ENCODE assay signal across 8 cellular contexts in the genomic region with DNA sequence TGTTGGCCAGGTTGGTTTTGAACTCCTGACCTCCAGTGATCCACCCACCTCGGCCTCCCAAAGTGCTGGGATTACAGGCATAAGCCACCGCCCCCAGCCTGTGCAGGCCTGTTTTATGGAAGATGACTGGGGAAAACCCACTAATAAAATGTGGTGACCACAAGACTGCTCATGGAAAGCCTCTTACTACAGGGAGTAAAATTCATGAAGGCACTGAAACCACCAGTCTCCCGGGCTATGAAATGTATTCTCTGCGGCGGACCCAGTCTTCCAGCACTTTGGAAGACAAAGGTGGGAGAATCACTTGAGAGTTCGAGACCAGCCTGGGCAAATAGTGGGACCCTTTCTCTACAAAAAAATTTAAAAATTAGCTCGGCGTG. TPM values are rescaled to one million over a fixed set of nuclear protein-coding genes. Genes with fewer than 3 reads are reported as not detected.
DNase-seq lines count a peak whose midpoint lies in the region; TF ChIP-seq lines count a peak whose summit lies in the region.
"Not testable (repeated sequence)": the region's sequence is repeated elsewhere in the genome, so short reads cannot be mapped to it uniquely, and the experiment has no call there.

No MANE protein-coding gene starts in this region.

- H2AK5ac ChIP-seq in neuronal stem cell (ENCODE audit: low read depth, low read length) = not testable (repeated sequence)

- H2BK5ac ChIP-seq in neuronal stem cell (ENCODE audit: low read length) = not testable (repeated sequence)

- not testable (repeated sequence) for H3K79me1 ChIP-seq in neuronal stem cell (ENCODE audit: low read depth, low read length)

- H2AFZ ChIP-seq in neuronal stem cell (ENCODE audit: low read length) = peak overlapping the region; percentile 100

- peak overlapping the region; percentile 96 for H2BK15ac ChIP-seq in neuronal stem cell (ENCODE audit: low read length)

- not testable (repeated sequence) for H3K4ac ChIP-seq in neuronal stem cell (ENCODE audit: low read length)

- H3K36me3 ChIP-seq in ascending aorta = peaks cover 14 to 16% of the 10 kb centered on the region in 2 donors
- peaks cover 2 to 26% of the 10 kb centered on the region in 2 donors for H3K36me3 ChIP-seq in neuronal stem cell (replicated peaks in 1 of 2; ENCODE audit: control insufficient read depth in 2 of 2, insufficient read depth in 2 of 2, low read length in 2 of 2)

- H3K27ac ChIP-seq in C4-2B (peak overlapping the region; percentile 92), ascending aorta (peak overlapping the region; percentile 86 to 92), layer of hippocampus (ENCODE audit: low read depth, low read length) (peak overlapping the region; percentile 82), substantia nigra (ENCODE audit: low read depth, low read length, poor library complexity, severe bottlenecking) (peak overlapping the region; percentile 91)
- H3K27ac ChIP-seq in neuronal stem cell (replicated peaks; ENCODE audit: low read length) = not testable (repeated sequence)

- H3K4me1 ChIP-seq in ascending aorta; neuronal stem cell (ENCODE audit: control insufficient read depth in 2 of 2, insufficient read depth in 1 of 2, low read depth in 1 of 2, low read length in 2 of 2): not testable (repeated sequence)

- not testable (repeated sequence) for H3K4me1 Mint-ChIP-seq in IgD-negative memory B cell; T-helper 2 cell treated with Interferon-gamma antibody and Interleukin-4, amounts not matched to agents 5 μg/mL and 100 μg/mL, for 36 hours (ENCODE audit: low read depth)

- DNase-seq in T-helper 2 cell treated with Interferon-gamma antibody and Interleukin-4, amounts not matched to agents 5 μg/mL and 100 μg/mL, for 36 hours (ENCODE audit: low spot score); ascending aorta (ENCODE audit: low spot score in 2 of 2); epithelial cell of esophagus (ENCODE audit: low read depth); neuronal stem cell (ENCODE audit: low spot score); substantia nigra (lab: John Stamatoyannopoulos, UW): not testable (repeated sequence)

- H4K91ac ChIP-seq in neuronal stem cell (ENCODE audit: low read depth, low read length, poor library complexity) = not testable (repeated sequence)

- not testable (repeated sequence) for H2BK12ac ChIP-seq in neuronal stem cell (ENCODE audit: low read length)

- H3K27ac Mint-ChIP-seq in IgD-negative memory B cell = peak overlapping the region; percentile 84 to 93 (median 93)
- peak overlapping the region; percentile 90 for H3K27ac Mint-ChIP-seq in T-helper 2 cell treated with Interferon-gamma antibody and Interleukin-4, amounts not matched to agents 5 μg/mL and 100 μg/mL, for 36 hours

- TF ChIP-seq CTCF in C4-2B (conservative IDR thresholded peaks at IDR 0.05); ascending aorta (IDR thresholded peaks at IDR 0.05); epithelial cell of esophagus (IDR thresholded peaks at IDR 0.05; ENCODE audit: insufficient read depth, low read depth, low read length, missing control alignments): not testable (repeated sequence)

- not testable (repeated sequence) for H3K14ac ChIP-seq in neuronal stem cell (ENCODE audit: low read length)

- H3K9ac ChIP-seq in neuronal stem cell (ENCODE audit: low read depth, low read length, poor library complexity) = not testable (repeated sequence)

- H3K9me3 Mint-ChIP-seq in IgD-negative memory B cell; T-helper 2 cell treated with Interferon-gamma antibody and Interleukin-4, amounts not matched to agents 5 μg/mL and 100 μg/mL, for 36 hours: not testable (repeated sequence)

- not testable (repeated sequence) for H2BK120ac ChIP-seq in neuronal stem cell (ENCODE audit: low read depth, low read length)

- not testable (repeated sequence) for H3K4me2 ChIP-seq in neuronal stem cell (ENCODE audit: insufficient read depth, low read length, poor library complexity, severe bottlenecking)

- not testable (repeated sequence) for H3K18ac ChIP-seq in neuronal stem cell (ENCODE audit: low read length)

- not testable (repeated sequence) for H3K36me3 Mint-ChIP-seq in IgD-negative memory B cell
- peaks cover 13% of the 10 kb centered on the region for H3K36me3 Mint-ChIP-seq in T-helper 2 cell treated with Interferon-gamma antibody and Interleukin-4, amounts not matched to agents 5 μg/mL and 100 μg/mL, for 36 hours (ENCODE audit: low read depth)

- H3K27me3 ChIP-seq in ascending aorta; layer of hippocampus (ENCODE audit: control insufficient read depth, insufficient read depth, low read length); neuronal stem cell (ENCODE audit: control insufficient read depth in 3 of 3, insufficient read depth in 3 of 3, low read depth in 1 of 3, low read length in 3 of 3): not testable (repeated sequence)

- intact Hi-C loops in ascending aorta (cut with DNase I) = not testable (repeated sequence)

- H3K27me3 Mint-ChIP-seq in IgD-negative memory B cell; T-helper 2 cell treated with Interferon-gamma antibody and Interleukin-4, amounts not matched to agents 5 μg/mL and 100 μg/mL, for 36 hours (ENCODE audit: low read depth): not testable (repeated sequence)

- H3K4me3 Mint-ChIP-seq in IgD-negative memory B cell = peak overlapping the region; percentile 88 to 96 (median 94)
- H3K4me3 Mint-ChIP-seq in T-helper 2 cell treated with Interferon-gamma antibody and Interleukin-4, amounts not matched to agents 5 μg/mL and 100 μg/mL, for 36 hours = peak overlapping the region; percentile 98

- H3K4me3 ChIP-seq in ascending aorta (peak overlapping the region; percentile 70 to 99), epithelial cell of esophagus (ENCODE audit: low read length) (peak overlapping the region; percentile 75), neuronal stem cell (ENCODE audit: low read length in 2 of 2) (peak overlapping the region in 1 of 2 donors; percentile 78)

- not testable (repeated sequence) for H4K8ac ChIP-seq in neuronal stem cell (ENCODE audit: low read depth, low read length)

- WGBS in neuronal stem cell (ENCODE audit: extremely low coverage in 2 of 2, insufficient read length in 2 of 2, insufficient replicate concordance in 1 of 2), 2 donors = no CpG with 5 or more reads among the region's 8 CpGs

- not testable (repeated sequence) for H3K9me3 ChIP-seq in ascending aorta; neuronal stem cell (replicated peaks in 1 of 2; ENCODE audit: control insufficient read depth in 2 of 2, insufficient read depth in 1 of 2, low read depth in 1 of 2, low read length in 2 of 2)

- H3K23ac ChIP-seq in neuronal stem cell (ENCODE audit: low read depth, low read length, poor library complexity) = not testable (repeated sequence)

RNA-seq across cellular contexts. Expression of gene RCC1L, which starts 0.7 kb away (rescaled TPM):
- 39.1 TPM for polyA plus RNA-seq in IgD-negative memory B cell
- 25.2 TPM for total RNA-seq in ascending aorta
- polyA plus RNA-seq in neuronal stem cell (2013, experiment 1 of 2) = 23.2 TPM
- polyA plus RNA-seq in neuronal stem cell (2013, experiment 2 of 2) = 22.7 TPM

RNA-seq across cellular contexts. Expression of gene GTF2IRD2B, which starts 18.1 kb away (rescaled TPM):
- 56.1 TPM for polyA plus RNA-seq in IgD-negative memory B cell
- total RNA-seq in ascending aorta = 38.4 TPM
- 8.4 TPM for polyA plus RNA-seq in neuronal stem cell (2013, experiment 1 of 2)
- polyA plus RNA-seq in neuronal stem cell (2013, experiment 2 of 2) = 8.5 TPM
